ENCODE assay signal across 1 cellular context in genomic region chr5:149747141-149747832, GRCh38.
TF ChIP-seq lines count a peak whose summit lies in the region.

No MANE protein-coding gene starts in this region.

TF ChIP-seq in HCT116, 20 proteins besides CTCF, POLR2A, EP300 and RAD21 (continued from another document):
- TF ChIP-seq, protein P1, sequence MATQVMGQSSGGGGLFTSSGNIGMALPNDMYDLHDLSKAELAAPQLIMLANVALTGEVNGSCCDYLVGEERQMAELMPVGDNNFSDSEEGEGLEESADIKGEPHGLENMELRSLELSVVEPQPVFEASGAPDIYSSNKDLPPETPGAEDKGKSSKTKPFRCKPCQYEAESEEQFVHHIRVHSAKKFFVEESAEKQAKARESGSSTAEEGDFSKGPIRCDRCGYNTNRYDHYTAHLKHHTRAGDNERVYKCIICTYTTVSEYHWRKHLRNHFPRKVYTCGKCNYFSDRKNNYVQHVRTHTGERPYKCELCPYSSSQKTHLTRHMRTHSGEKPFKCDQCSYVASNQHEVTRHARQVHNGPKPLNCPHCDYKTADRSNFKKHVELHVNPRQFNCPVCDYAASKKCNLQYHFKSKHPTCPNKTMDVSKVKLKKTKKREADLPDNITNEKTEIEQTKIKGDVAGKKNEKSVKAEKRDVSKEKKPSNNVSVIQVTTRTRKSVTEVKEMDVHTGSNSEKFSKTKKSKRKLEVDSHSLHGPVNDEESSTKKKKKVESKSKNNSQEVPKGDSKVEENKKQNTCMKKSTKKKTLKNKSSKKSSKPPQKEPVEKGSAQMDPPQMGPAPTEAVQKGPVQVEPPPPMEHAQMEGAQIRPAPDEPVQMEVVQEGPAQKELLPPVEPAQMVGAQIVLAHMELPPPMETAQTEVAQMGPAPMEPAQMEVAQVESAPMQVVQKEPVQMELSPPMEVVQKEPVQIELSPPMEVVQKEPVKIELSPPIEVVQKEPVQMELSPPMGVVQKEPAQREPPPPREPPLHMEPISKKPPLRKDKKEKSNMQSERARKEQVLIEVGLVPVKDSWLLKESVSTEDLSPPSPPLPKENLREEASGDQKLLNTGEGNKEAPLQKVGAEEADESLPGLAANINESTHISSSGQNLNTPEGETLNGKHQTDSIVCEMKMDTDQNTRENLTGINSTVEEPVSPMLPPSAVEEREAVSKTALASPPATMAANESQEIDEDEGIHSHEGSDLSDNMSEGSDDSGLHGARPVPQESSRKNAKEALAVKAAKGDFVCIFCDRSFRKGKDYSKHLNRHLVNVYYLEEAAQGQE (IDR thresholded peaks at IDR 0.05; ENCODE audit: low read depth), result no peak
